Comparison of ENCODE assay signal across 29 cellular contexts in genomic region chr4:41727861-41728570, GRCh38. TPM values are rescaled to one million over a fixed set of nuclear protein-coding genes. Genes with fewer than 3 reads are reported as not detected.
"Had no signal": no experiment of that assay in that cellular context is flagged by ENCODE, and none has a peak within 500 bp of the region (broad histone marks: within the 10 kb centered on the region; RNA-seq: fewer than 3 reads in every experiment).

No MANE protein-coding gene starts in this region.

- DNase-seq: dermis blood vessel endothelial cell; dorsolateral prefrontal cortex; effector CD4-positive, alpha-beta T cell; effector memory CD4-positive, alpha-beta T cell; esophagus squamous epithelium; foreskin melanocyte; gastrocnemius medialis; glutamatergic neuron; head of caudate nucleus; heart right ventricle; hippocampal formation; left cardiac atrium; left lung; left ventricle myocardium superior; lower lobe of right lung; mesendoderm; midbrain; naive thymus-derived CD4-positive, alpha-beta T cell had no signal

- ATAC-seq: gastrocnemius medialis; heart right ventricle; left cardiac atrium; left lung; left ventricle myocardium superior; lower lobe of right lung; naive thymus-derived CD4-positive, alpha-beta T cell had no signal

- H3K27ac Mint-ChIP-seq: naive thymus-derived CD4-positive, alpha-beta T cell had no signal

- H3K4me1 Mint-ChIP-seq: naive thymus-derived CD4-positive, alpha-beta T cell had no signal

- FAIRE-seq: colon, endothelial cell of umbilical vein, islet of Langerhans, keratinocyte had no signal

- H3K36me3 Mint-ChIP-seq: naive thymus-derived CD4-positive, alpha-beta T cell had no signal

- H3K4me1 ChIP-seq: esophagus squamous epithelium, gastrocnemius medialis, heart right ventricle, left lung, lower lobe of right lung had no signal

- H3K4me3 ChIP-seq: coronary artery, dorsolateral prefrontal cortex, esophagus squamous epithelium, gastrocnemius medialis, heart right ventricle, left lung, lower lobe of right lung had no signal

- H3K4me3 Mint-ChIP-seq: naive thymus-derived CD4-positive, alpha-beta T cell had no signal

- H3K36me3 ChIP-seq: esophagus squamous epithelium, gastrocnemius medialis, heart right ventricle, left lung, lower lobe of right lung had no signal

- H3K9me3 ChIP-seq: gastrocnemius medialis, lower lobe of right lung had no signal

- H3K27ac ChIP-seq: coronary artery, dorsolateral prefrontal cortex, esophagus squamous epithelium, gastrocnemius medialis, heart right ventricle, left lung, lower lobe of right lung had no signal

RNA-seq across cellular contexts. Expression of gene PHOX2B, which starts 20.5 kb away (rescaled TPM):
- total RNA-seq: dermis blood vessel endothelial cell; endothelial cell of umbilical vein; epithelial cell of proximal tubule; esophagus squamous epithelium; gastrocnemius medialis; glomerular endothelial cell; heart right ventricle; kidney epithelial cell; left cardiac atrium; left lung; left ventricle myocardium superior; lower leg skin; lower lobe of right lung; lung microvascular endothelial cell; naive thymus-derived CD4-positive, alpha-beta T cell had no signal
- polyA plus RNA-seq: endothelial cell of umbilical vein; esophagus; heart right ventricle; keratinocyte; naive thymus-derived CD4-positive, alpha-beta T cell had no signal
